In genomic region chr10:101047268-101047667, GRCh38 we compare ENCODE assay signal across 1 cellular context.
TF ChIP-seq lines count a peak whose summit lies in the region.

No MANE protein-coding gene starts in this region.

TF ChIP-seq in IMR-90, 13 proteins besides CTCF, POLR2A, EP300 and RAD21:
- TF ChIP-seq USF2 (IDR thresholded peaks at IDR 0.05; ENCODE audit: low read depth, low read length) (no peak), CHD1 (IDR thresholded peaks at IDR 0.05; ENCODE audit: low read depth, low read length) (no peak), BHLHE40 (IDR thresholded peaks at IDR 0.05; ENCODE audit: low read depth, low read length) (no peak), CEBPB (IDR thresholded peaks at IDR 0.05; ENCODE audit: low read depth, low read length) (no peak), SMC3 (IDR thresholded peaks at IDR 0.05; ENCODE audit: low read depth, low read length) (no peak), MXI1 (IDR thresholded peaks at IDR 0.05; ENCODE audit: borderline replicate concordance, low read depth, low read length) (no peak), MAFK (IDR thresholded peaks at IDR 0.05; ENCODE audit: low read depth, low read length) (no peak), RCOR1 (IDR thresholded peaks at IDR 0.05; ENCODE audit: insufficient replicate concordance, low read length) (no peak), ELK1 (IDR thresholded peaks at IDR 0.05; ENCODE audit: borderline replicate concordance, low read depth, low read length) (no peak)
